1 cellular context compared by ENCODE assay signal in the genomic region with DNA sequence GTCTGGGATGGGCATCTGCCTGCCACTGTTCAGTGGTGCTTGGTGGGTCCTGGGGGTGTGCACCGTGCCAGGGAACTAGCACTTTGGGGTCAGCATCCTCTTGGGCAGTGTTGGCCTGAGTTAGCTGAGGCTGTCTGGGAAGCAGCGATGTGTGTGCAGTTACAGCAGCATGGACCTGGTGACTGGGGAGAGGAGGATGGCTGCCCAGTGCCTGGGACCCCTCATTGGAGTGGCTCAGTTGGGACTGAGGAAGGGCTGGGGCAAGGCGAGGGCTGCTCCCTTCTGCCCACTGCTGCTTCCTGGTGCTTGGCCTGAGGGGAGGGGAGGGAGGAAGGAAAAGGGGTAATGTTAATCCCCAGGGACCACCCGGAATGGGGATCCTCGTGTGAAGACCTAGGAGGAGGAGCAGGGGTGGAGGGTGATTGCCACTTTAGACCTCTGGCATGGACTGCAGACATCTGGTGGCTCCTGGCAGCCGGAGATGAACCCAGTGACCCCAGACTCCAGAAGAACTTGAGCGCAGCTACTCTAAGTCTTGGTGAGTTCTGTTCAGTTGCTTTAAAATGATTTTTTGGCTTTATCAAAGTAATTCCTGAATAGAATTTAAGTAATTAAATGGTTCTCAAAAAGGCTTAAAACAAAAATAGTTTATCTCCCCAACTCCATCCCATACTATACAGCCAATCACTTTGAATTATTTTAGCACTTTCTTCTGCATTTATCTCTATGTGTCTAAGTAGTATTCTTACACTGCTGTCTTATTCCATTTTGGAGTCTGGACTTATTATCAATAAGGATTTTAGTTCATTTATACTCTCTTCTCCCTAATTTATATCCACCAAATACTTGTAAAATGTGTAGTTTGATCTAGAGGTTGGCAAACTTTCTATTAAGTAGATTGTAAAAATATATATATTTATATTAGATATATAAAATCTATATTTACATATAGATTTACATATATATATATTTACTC.
TF ChIP-seq lines count a peak whose summit lies in the region.

No MANE protein-coding gene starts in this region.

TF ChIP-seq in GM23338, 12 proteins besides CTCF, POLR2A, EP300 and RAD21:
- TF ChIP-seq ZNF462 (CRISPR knock-in tag; IDR thresholded peaks at IDR 0.05), result no peak
- no peak for TF ChIP-seq NANOG (IDR thresholded peaks at IDR 0.05; ENCODE audit: borderline replicate concordance)
- TF ChIP-seq ZNF331 (CRISPR knock-in tag; IDR thresholded peaks at IDR 0.05; ENCODE audit: low read depth), result no peak
